Comparison of ENCODE assay signal across 8 cellular contexts in genomic region chr19:45505151-45505995, GRCh38. TPM values are rescaled to one million over a fixed set of nuclear protein-coding genes. Genes with fewer than 3 reads are reported as not detected.
DNase-seq lines count a peak whose midpoint lies in the region; ATAC-seq and TF ChIP-seq lines count a peak whose summit lies in the region.

No MANE protein-coding gene starts in this region.

- H3K4me1 ChIP-seq in GM23248 (ENCODE audit: insufficient read depth), result peaks cover 15% of the 10 kb centered on the region
- H3K4me1 ChIP-seq in RWPE2 (ENCODE audit: insufficient read depth, poor library complexity, severe bottlenecking), result peaks cover 7% of the 10 kb centered on the region
- peaks cover 0 to 16% (median 14%) of the 10 kb centered on the region in 4 donors for H3K4me1 ChIP-seq in sigmoid colon

- H3K36me3 ChIP-seq in GM23248 (ENCODE audit: low read depth) (no peaks in the 10 kb centered on the region), RWPE2 (ENCODE audit: low read depth) (peaks cover 14% of the 10 kb centered on the region), sigmoid colon (no peaks in the 10 kb centered on the region)

- in situ Hi-C loops in GM23248 (cut with MboI), result no loop called here

- no peak for TF ChIP-seq POLR2A in sigmoid colon (IDR thresholded peaks at IDR 0.05)

- no peaks in the 10 kb centered on the region for H3K9me2 ChIP-seq in GM23248 (ENCODE audit: insufficient read depth)

- peak overlapping the region; percentile 72 for H3K27ac ChIP-seq in GM23248
- peak overlapping the region; percentile 86 for H3K27ac ChIP-seq in RWPE2 (ENCODE audit: poor library complexity, severe bottlenecking)
- H3K27ac ChIP-seq in epithelial cell of prostate, result peak overlapping the region; percentile 95
- H3K27ac ChIP-seq in sigmoid colon, result peak overlapping the region; percentile 94 to 99 (median 98)

- intact Hi-C loops in sigmoid colon (cut with DNase I), result loop anchor here (10.0 kb wide), 2 partner anchors 279 to 751 kb away; partner anchors contain the start of gene DMPK

- no peaks in the 10 kb centered on the region for H3K27me3 ChIP-seq in GM23248 (replicated peaks; ENCODE audit: insufficient read depth)
- no peaks in the 10 kb centered on the region for H3K27me3 ChIP-seq in RWPE2 (ENCODE audit: insufficient read depth, poor library complexity, severe bottlenecking)
- peaks cover 0 to 13% (median 0%) of the 10 kb centered on the region in 3 donors for H3K27me3 ChIP-seq in sigmoid colon

- peaks cover 31% of the 10 kb centered on the region for H3K79me2 ChIP-seq in GM23248 (ENCODE audit: insufficient read depth)

- TF ChIP-seq CTCF in RWPE2 (IDR thresholded peaks at IDR 0.05; ENCODE audit: poor library complexity, severe bottlenecking), result no peak
- TF ChIP-seq CTCF in sigmoid colon (IDR thresholded peaks at IDR 0.05), result no peak

- H3K9ac ChIP-seq in GM23248, result 0 out of 2 replicates have a peak overlapping the region, but pooled peaks have one; percentile 86

- DNase-seq in GM23248, result peak; percentile 64
- DNase-seq in RWPE2 (ENCODE audit: low spot score), result no peak
- DNase-seq in epithelial cell of prostate (ENCODE audit: low read depth, low spot score), result no peak
- no peak for DNase-seq in sigmoid colon
- DNase-seq in NCI-H82 (lab: John Stamatoyannopoulos, UW), result no peak
- no peak for DNase-seq in AG08395 (ENCODE audit: low spot score)
- DNase-seq in NCI-H2029 treated with DMSO at 0.1 percent for 48 hours (lab: John Stamatoyannopoulos, UW), result no peak
- DNase-seq in activated CD4-positive, alpha-beta T cell treated with anti-CD3 and anti-CD28 coated beads for 1 hour, result no peak

- TF ChIP-seq EP300 in sigmoid colon (IDR thresholded peaks at IDR 0.05), result no peak

- H3K4me3 ChIP-seq in GM23248, result no peak overlapping the region
- no peak overlapping the region for H3K4me3 ChIP-seq in RWPE2 (ENCODE audit: severe bottlenecking)
- H3K4me3 ChIP-seq in sigmoid colon, result no peak overlapping the region

- ATAC-seq in RWPE2 (ENCODE audit: low read depth), result no peak

- WGBS in GM23248 (ENCODE audit: low coverage in 1 of 2, low lambda C conversion rate in 2 of 2, missing lambda C conversion rate in 2 of 2), 2 experiments, result 78 to 79% methylated on average over 8 of the region's 8 CpGs
- WGBS in sigmoid colon, 2 donors, result 82 to 90% methylated on average over 8 of the region's 8 CpGs

- no peak overlapping the region for H2AFZ ChIP-seq in GM23248

- peaks cover 16% of the 10 kb centered on the region for H3F3A ChIP-seq in GM23248 (ENCODE audit: insufficient read depth)

- no peak overlapping the region for H3K4me2 ChIP-seq in GM23248 (ENCODE audit: unreplicated experiment)

- H3K9me3 ChIP-seq in GM23248 (ENCODE audit: low read depth) (no peaks in the 10 kb centered on the region), RWPE2 (ENCODE audit: severe bottlenecking) (no peaks in the 10 kb centered on the region), sigmoid colon (no peaks in the 10 kb centered on the region)

- no peaks in the 10 kb centered on the region for H4K20me1 ChIP-seq in GM23248 (ENCODE audit: insufficient read depth)

RNA-seq across cellular contexts. Expression of gene VASP, which starts 1.9 kb away (rescaled TPM):
- 108 and 135 TPM in 2 replicates for total RNA-seq in GM23248 (2014; rRNA removed; shearing (Covaris generic))
- 31.9 and 32.6 TPM in 2 replicates for polyA plus RNA-seq in GM23248 (2016; fragmentation: Nextera tagmentation; extraction: Ambion mirVana)
- 100 to 1,000 TPM; 101 to 205 (median 128) TPM for total RNA-seq in sigmoid colon
- 100 to 1,000 TPM; 160 to 223 (median 164) TPM for polyA plus RNA-seq in sigmoid colon

RNA-seq across cellular contexts. Expression of gene PPM1N, which starts 7.1 kb away (rescaled TPM):
- 0.32 TPM in 1 of 2 replicates, not detected in the other for total RNA-seq in GM23248 (2014; rRNA removed; shearing (Covaris generic))
- polyA plus RNA-seq in GM23248 (2016; fragmentation: Nextera tagmentation; extraction: Ambion mirVana) (0.33 and 0.63 TPM in 2 replicates), sigmoid colon (1 to 10 TPM; 3.0 to 4.2 (median 3.5) TPM)
- 1 to 10 TPM; 1.2 to 2.5 (median 2.2) TPM for total RNA-seq in sigmoid colon

RNA-seq across cellular contexts. Expression of gene RTN2, which starts 8.5 kb away (rescaled TPM):
- total RNA-seq in GM23248 (2014; rRNA removed; shearing (Covaris generic)), result 14.8 and 19.6 TPM in 2 replicates
- polyA plus RNA-seq in GM23248 (2016; fragmentation: Nextera tagmentation; extraction: Ambion mirVana), result 7.8 and 8.2 TPM in 2 replicates
- 10 to 100 TPM; 15.0 to 23.5 (median 19.2) TPM for total RNA-seq in sigmoid colon
- polyA plus RNA-seq in sigmoid colon, result 10 to 100 TPM in 2 of 3 donors, 1 to 10 TPM in 1; 9.5 to 15.0 (median 12.0) TPM

RNA-seq across cellular contexts. Expression of gene FOSB, which starts 37.6 kb away (rescaled TPM):
- total RNA-seq in GM23248 (2014; rRNA removed; shearing (Covaris generic)), result 11.9 and 16.1 TPM in 2 replicates
- polyA plus RNA-seq in GM23248 (2016; fragmentation: Nextera tagmentation; extraction: Ambion mirVana) (4.8 and 8.3 TPM in 2 replicates), sigmoid colon (10 to 100 TPM in 1 of 3 donors, 1 to 10 TPM in 2; 3.7 to 11.0 (median 5.4) TPM)
- 10 to 100 TPM in 3 of 4 donors, 1 to 10 TPM in 1; 1.1 to 28.1 (median 23.1) TPM for total RNA-seq in sigmoid colon
